In genomic region chr19:45905016-45905415, GRCh38 we compare ENCODE assay signal across 37 cellular contexts. TPM values are rescaled to one million over a fixed set of nuclear protein-coding genes. Genes with fewer than 3 reads are reported as not detected.
"Had no signal": no experiment of that assay in that cellular context is flagged by ENCODE, and none has a peak within 500 bp of the region (broad histone marks: within the 10 kb centered on the region; RNA-seq: fewer than 3 reads in every experiment).

No MANE protein-coding gene starts in this region.

- H3K9me3 ChIP-seq: adrenal gland, body of pancreas had no signal

- H3K27me3 ChIP-seq: adrenal gland, body of pancreas had no signal

- FAIRE-seq: astrocyte, bronchial epithelial cell, TTC549 had no signal

- H3K4me3 ChIP-seq: adrenal gland, body of pancreas, cardiac muscle cell had no signal

- H3K27ac ChIP-seq: adrenal gland, body of pancreas, cardiac muscle cell, VCaP had no signal

- H3K36me3 ChIP-seq: adrenal gland, cardiac muscle cell had no signal

- ATAC-seq: activated CD8-positive, alpha-beta T cell treated with anti-CD3 and anti-CD28 coated beads for 36 hours; activated naive CD4-positive, alpha-beta T cell treated with anti-CD3 and anti-CD28 coated beads, Interleukin-2, amount 50 U/mL, for 72 hours; activated T-cell treated with anti-CD3 and anti-CD28 coated beads, Interleukin-2, amount 50 U/mL, for 4 hours; activated T-cell treated with anti-CD3 and anti-CD28 coated beads, Interleukin-2, amount 50 U/mL, for 72 hours; activated T-helper 17 cell treated with anti-CD3 and anti-CD28 coated beads, Interleukin-2, amount 50 U/mL, for 72 hours; body of pancreas had no signal

- DNase-seq: activated B cell treated with CpG ODN at 0.5 μM for 24 hours; activated CD4-positive, alpha-beta memory T cell treated with anti-CD3 and anti-CD28 coated beads for 36 hours; activated CD4-positive, alpha-beta T cell treated with anti-CD3 and anti-CD28 coated beads for 4 hours; activated CD4-positive, alpha-beta T cell treated with anti-CD3 and anti-CD28 coated beads, Interleukin-2, amount 10 ng/mL, durations not matched to agents 24 days and 14 days; activated CD4-positive, alpha-beta T cell treated with anti-CD3 and anti-CD28 coated beads, Interleukin-2, amount 50 U/mL, for 1 hour; activated CD4-positive, alpha-beta T cell treated with anti-CD3 and anti-CD28 coated beads, Interleukin-2, amount 50 U/mL, for 4 hours; activated CD4-positive, CD25-positive, alpha-beta regulatory T cell treated with anti-CD3 and anti-CD28 coated beads, Interleukin-2, amount 50 U/mL, for 72 hours; activated CD8-positive, alpha-beta memory T cell treated with anti-CD3 and anti-CD28 coated beads, Interleukin-2, amount 50 U/mL, for 4 hours; activated CD8-positive, alpha-beta T cell treated with anti-CD3 and anti-CD28 coated beads for 36 hours; activated effector memory CD4-positive, alpha-beta T cell treated with anti-CD3 and anti-CD28 coated beads, Interleukin-2, amount 50 U/mL, for 16 hours; activated gamma-delta T cell treated with Interleukin-2 at 50 U/mL for 16 hours; activated naive CD4-positive, alpha-beta T cell; activated naive CD4-positive, alpha-beta T cell treated with anti-CD3 and anti-CD28 coated beads for 36 hours; activated naive CD4-positive, alpha-beta T cell treated with anti-CD3 and anti-CD28 coated beads, Interleukin-2, amount 50 U/mL, for 16 hours; activated naive CD8-positive, alpha-beta T cell treated with anti-CD3 and anti-CD28 coated beads for 36 hours; activated T-cell treated with anti-CD3 and anti-CD28 coated beads for 4 hours; activated T-cell treated with anti-CD3 and anti-CD28 coated beads, Interleukin-2, amount 50 U/mL, for 1 hour; activated T-cell treated with anti-CD3 and anti-CD28 coated beads, Interleukin-2, amount 50 U/mL, for 4 hours; activated T-cell treated with anti-CD3 and anti-CD28 coated beads, Interleukin-2, amount 50 U/mL, for 72 hours; adrenal gland; amniotic stem cell; aorta; body of pancreas; caudate nucleus; cerebellar nuclear complex; T-helper 1 cell; T-helper 2 cell; T-helper 9 cell had no signal

RNA-seq across cellular contexts. Expression of gene NANOS2, which starts 9.6 kb away (rescaled TPM):
- total RNA-seq: activated B cell treated with CpG ODN at 0.5 μM for 24 hours; activated CD4-positive, alpha-beta memory T cell treated with anti-CD3 and anti-CD28 coated beads for 36 hours; activated CD4-positive, alpha-beta T cell treated with anti-CD3 and anti-CD28 coated beads, Interleukin-2, amount 10 ng/mL, durations not matched to agents 24 days and 14 days; activated CD8-positive, alpha-beta memory T cell treated with anti-CD3 and anti-CD28 coated beads for 36 hours; activated CD8-positive, alpha-beta T cell treated with anti-CD3 and anti-CD28 coated beads for 36 hours; activated naive CD4-positive, alpha-beta T cell treated with anti-CD3 and anti-CD28 coated beads for 36 hours; activated naive CD4-positive, alpha-beta T cell treated with anti-CD3 and anti-CD28 coated beads, Interleukin-2, amount 50 U/mL, for 72 hours; activated naive CD8-positive, alpha-beta T cell treated with anti-CD3 and anti-CD28 coated beads for 36 hours; activated T-cell treated with anti-CD3 and anti-CD28 coated beads, Interleukin-2, amount 50 U/mL, for 4 hours; activated T-cell treated with anti-CD3 and anti-CD28 coated beads, Interleukin-2, amount 50 U/mL, for 72 hours; activated T-helper 1 cell treated with anti-CD3 and anti-CD28 coated beads, Interleukin-12 subunit alpha, Interleukin-12 subunit beta, Interleukin-2, Interleukin-4 antibody, amounts not matched to agents 30 ng/mL and 10 ng/mL and 1 ng/mL, durations not matched to agents 14 hours and 24 hours and 36 hours; activated T-helper 17 cell treated with anti-CD3 and anti-CD28 coated beads, Interleukin-2, amount 50 U/mL, for 72 hours; adrenal gland; aorta; astrocyte; body of pancreas; bronchial epithelial cell; cardiac muscle cell had no signal
- polyA plus RNA-seq: adrenal gland, aorta, cardiac muscle cell had no signal

RNA-seq across cellular contexts. Expression of gene FOXA3, which starts 40.9 kb away (rescaled TPM):
- total RNA-seq: activated B cell treated with CpG ODN at 0.5 μM for 24 hours, adrenal gland, bronchial epithelial cell had no signal
